26 cellular contexts compared by ENCODE assay signal in genomic region chr15:29162411-29162810, GRCh38.
"Had no signal": no experiment of that assay in that cellular context is flagged by ENCODE, and none has a peak within 500 bp of the region (broad histone marks: within the 10 kb centered on the region; RNA-seq: fewer than 3 reads in every experiment).

No MANE protein-coding gene starts in this region.

- DNase-seq: dermis blood vessel endothelial cell; effector memory CD4-positive, alpha-beta T cell; erythroblast; esophagus squamous epithelium; foreskin melanocyte; hypothalamus; immature natural killer cell; mesenchymal stem cell; midbrain; naive thymus-derived CD4-positive, alpha-beta T cell; stimulated activated CD4-positive, alpha-beta T cell treated with anti-CD3 and anti-CD28 coated beads, Interleukin-12 subunit alpha, Interleukin-12 subunit beta, amount 100 ng/mL, for 4 hours; stimulated activated CD4-positive, alpha-beta T cell treated with anti-CD3 and anti-CD28 coated beads, Interleukin-1b, Interleukin-23, amount 100 ng/mL, for 48 hours; stimulated activated CD4-positive, alpha-beta T cell treated with anti-CD3 and anti-CD28 coated beads, Interleukin-4, amount 100 ng/mL, for 1 hour; stimulated activated CD8-positive, alpha-beta memory T cell treated with anti-CD3 and anti-CD28 coated beads, Interleukin-4, amount 100 ng/mL, for 48 hours; stimulated activated naive CD4-positive, alpha-beta T cell; stimulated activated naive CD8-positive, alpha-beta T cell treated with anti-CD3 and anti-CD28 coated beads, Interleukin-15, amount 100 ng/mL, for 72 hours; transverse colon; upper lobe of right lung; uterus had no signal

- H3K4me1 ChIP-seq: esophagus squamous epithelium, neural progenitor cell, parathyroid adenoma, right atrium auricular region, suprapubic skin, transverse colon, upper lobe of right lung, uterus had no signal

- H3K27me3 ChIP-seq: esophagus squamous epithelium, neural progenitor cell, right atrium auricular region, suprapubic skin, transverse colon, upper lobe of right lung, uterus had no signal

- H3K27ac ChIP-seq: coronary artery, esophagus squamous epithelium, neural progenitor cell, parathyroid adenoma, right atrium auricular region, suprapubic skin, transverse colon, upper lobe of right lung, uterus had no signal

- H3K4me3 ChIP-seq: coronary artery, esophagus squamous epithelium, neural progenitor cell, right atrium auricular region, smooth muscle cell, suprapubic skin, transverse colon, upper lobe of right lung, uterus had no signal

- H3K9me3 ChIP-seq: transverse colon, upper lobe of right lung, uterus had no signal

- H3K9ac ChIP-seq: neural progenitor cell, parathyroid adenoma had no signal

- H3K4me2 ChIP-seq: neural progenitor cell, smooth muscle cell had no signal

- ATAC-seq: naive thymus-derived CD4-positive, alpha-beta T cell; sciatic nerve; stimulated activated naive CD8-positive, alpha-beta T cell treated with anti-CD3 and anti-CD28 coated beads, Interleukin-15, amount 100 ng/mL, for 72 hours; upper lobe of right lung had no signal

- H3K36me3 ChIP-seq: esophagus squamous epithelium, neural progenitor cell, right atrium auricular region, suprapubic skin, transverse colon, upper lobe of right lung, uterus had no signal
